20 cellular contexts compared by ENCODE assay signal in the genomic region with DNA sequence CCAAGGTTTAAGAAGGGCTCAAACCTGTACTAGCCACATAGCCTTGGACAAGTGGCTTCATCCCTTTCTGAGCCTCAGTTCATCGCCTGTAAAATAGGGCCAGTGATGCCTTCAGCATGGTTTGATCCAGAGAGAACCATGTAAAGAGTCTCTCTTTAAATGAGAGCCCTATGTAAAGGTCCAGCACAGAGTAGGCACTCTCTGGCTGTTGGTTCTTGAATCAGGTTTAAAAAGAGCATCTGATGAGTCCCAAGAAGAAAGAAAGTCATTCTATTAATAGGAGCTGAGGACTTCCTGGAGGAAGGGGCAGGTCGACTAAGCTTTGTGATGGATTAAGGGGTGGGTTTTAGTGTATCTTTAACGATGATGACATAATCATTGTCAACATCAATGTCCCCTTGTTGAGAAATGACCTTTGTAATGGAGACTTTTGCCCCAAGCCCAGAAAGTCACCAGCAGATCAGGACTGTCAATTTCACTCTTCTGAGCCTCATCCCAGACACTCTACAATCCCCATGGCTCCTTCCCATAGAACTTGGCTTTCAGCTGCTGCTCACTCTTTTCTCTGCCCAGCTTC. TPM values are rescaled to one million over a fixed set of nuclear protein-coding genes. Genes with fewer than 3 reads are reported as not detected.
DNase-seq lines count a peak whose midpoint lies in the region; ATAC-seq, FAIRE-seq and TF ChIP-seq lines count a peak whose summit lies in the region.
"Had no signal": no experiment of that assay in that cellular context is flagged by ENCODE, and none has a peak within 500 bp of the region (broad histone marks: within the 10 kb centered on the region; RNA-seq: fewer than 3 reads in every experiment).

No MANE protein-coding gene starts in this region.

- no peak overlapping the region for H3K27ac Mint-ChIP-seq in endodermal cell
- H3K27ac Mint-ChIP-seq in activated CD8-positive, alpha-beta T cell treated with anti-CD3 and anti-CD28 coated beads, Interleukin-2, amount 10 ng/mL, durations not matched to agents 7 days and 5 days: no peak overlapping the region
- H3K27ac Mint-ChIP-seq: B cell; CD4-positive, alpha-beta memory T cell had no signal

- H3K9ac ChIP-seq in endodermal cell (ENCODE audit: extremely low read depth, low read length, poor library complexity, severe bottlenecking): no peak overlapping the region
- no peak overlapping the region for H3K9ac ChIP-seq in subcutaneous abdominal adipose tissue (ENCODE audit: low read length in 5 of 5)

- H3K27me3 ChIP-seq in endodermal cell (ENCODE audit: control insufficient read depth, insufficient read depth, low read length, poor library complexity, severe bottlenecking) (no peaks in the 10 kb centered on the region), right lobe of liver (no peaks in the 10 kb centered on the region), subcutaneous abdominal adipose tissue (ENCODE audit: control insufficient read depth in 5 of 5, insufficient read depth in 4 of 5, low read length in 5 of 5) (peaks cover 0 to 4% (median 0%) of the 10 kb centered on the region in 5 donors)

- H3K27ac ChIP-seq in endodermal cell (ENCODE audit: low read depth, low read length) (no peak overlapping the region), right lobe of liver (no peak overlapping the region), subcutaneous abdominal adipose tissue (ENCODE audit: low read depth, low read length) (peak overlapping the region; percentile 13)

- H3K9me3 Mint-ChIP-seq in endodermal cell: peaks cover 2% of the 10 kb centered on the region
- H3K9me3 Mint-ChIP-seq in activated CD8-positive, alpha-beta T cell treated with anti-CD3 and anti-CD28 coated beads, Interleukin-2, amount 10 ng/mL, durations not matched to agents 7 days and 5 days (ENCODE audit: insufficient read depth): no peaks in the 10 kb centered on the region
- H3K9me3 Mint-ChIP-seq: CD4-positive, alpha-beta memory T cell had no signal

- no peaks in the 10 kb centered on the region for H3K4me1 ChIP-seq in endodermal cell (ENCODE audit: control insufficient read depth, insufficient read depth, low read length)
- H3K4me1 ChIP-seq in right lobe of liver: peaks cover 0 to 31% (median 5%) of the 10 kb centered on the region in 4 donors
- H3K4me1 ChIP-seq in subcutaneous abdominal adipose tissue (ENCODE audit: control insufficient read depth in 5 of 5, insufficient read depth in 5 of 5, low read length in 5 of 5): peaks cover 0 to 49% (median 31%) of the 10 kb centered on the region in 5 donors

- peaks cover 28% of the 10 kb centered on the region for H3K27me3 Mint-ChIP-seq in endodermal cell (ENCODE audit: insufficient read depth)
- H3K27me3 Mint-ChIP-seq in activated CD8-positive, alpha-beta T cell treated with anti-CD3 and anti-CD28 coated beads, Interleukin-2, amount 10 ng/mL, durations not matched to agents 7 days and 5 days (ENCODE audit: low read depth): peaks cover 12% of the 10 kb centered on the region

- DNase-seq in HuH-7 (ENCODE audit: low spot score) (peak; percentile 40), endodermal cell (peak; percentile 17), right lobe of liver (no peak), RKO (ENCODE audit: low spot score) (no peak), AG08395 (ENCODE audit: low spot score) (no peak), H54 (ENCODE audit: insufficient read length, low spot score) (no peak)
- DNase-seq in activated CD8-positive, alpha-beta T cell treated with anti-CD3 and anti-CD28 coated beads, Interleukin-2, amount 10 ng/mL, durations not matched to agents 7 days and 5 days: no peak
- DNase-seq: Caco-2; CD4-positive, alpha-beta memory T cell; DMS153; DND-41; GOT3; H7; HCEC 1CT had no signal

- POLR2A ChIA-PET in activated CD8-positive, alpha-beta T cell treated with anti-CD3 and anti-CD28 coated beads, Interleukin-2, amount 10 ng/mL, durations not matched to agents 7 days and 5 days (lab: Charles Lee): no interaction called here

- H3K36me3 ChIP-seq in endodermal cell (ENCODE audit: control insufficient read depth, insufficient read depth, low read length): no peaks in the 10 kb centered on the region
- H3K36me3 ChIP-seq in right lobe of liver: no peaks in the 10 kb centered on the region
- H3K36me3 ChIP-seq in subcutaneous abdominal adipose tissue (ENCODE audit: control insufficient read depth in 5 of 5, insufficient read depth in 5 of 5, low read length in 5 of 5): no peaks in the 10 kb centered on the region

- H3K9me3 ChIP-seq in endodermal cell (ENCODE audit: control insufficient read depth, low read length) (no peaks in the 10 kb centered on the region), right lobe of liver (no peaks in the 10 kb centered on the region), subcutaneous abdominal adipose tissue (ENCODE audit: control insufficient read depth in 5 of 5, low read length in 5 of 5) (no peaks in the 10 kb centered on the region)
- H3K9me3 ChIP-seq: Caco-2 had no signal

- H3K4me3 Mint-ChIP-seq in endodermal cell: no peak overlapping the region
- no peak overlapping the region for H3K4me3 Mint-ChIP-seq in activated CD8-positive, alpha-beta T cell treated with anti-CD3 and anti-CD28 coated beads, Interleukin-2, amount 10 ng/mL, durations not matched to agents 7 days and 5 days
- H3K4me3 Mint-ChIP-seq: B cell; CD4-positive, alpha-beta memory T cell had no signal

- no peak for TF ChIP-seq CTCF in endodermal cell (conservative IDR thresholded peaks at IDR 0.05)
- TF ChIP-seq CTCF in right lobe of liver (IDR thresholded peaks at IDR 0.05): no peak

- no peak for FAIRE-seq in H54 (lab: Jason Lieb, UNC)
- FAIRE-seq: G401.6, GM12892 had no signal

- no peaks in the 10 kb centered on the region for H3K4me1 Mint-ChIP-seq in endodermal cell
- H3K4me1 Mint-ChIP-seq in activated CD8-positive, alpha-beta T cell treated with anti-CD3 and anti-CD28 coated beads, Interleukin-2, amount 10 ng/mL, durations not matched to agents 7 days and 5 days (ENCODE audit: low read depth): no peaks in the 10 kb centered on the region
- H3K4me1 Mint-ChIP-seq: CD4-positive, alpha-beta memory T cell had no signal

- 88 to 95% methylated on average over 2 to 3 of the region's 3 CpGs for WGBS in endodermal cell (ENCODE audit: insufficient coverage in 1 of 2, insufficient read length in 1 of 2), 2 experiments
- 39% methylated on average over 3 of the region's 3 CpGs for WGBS in right lobe of liver (ENCODE audit: insufficient coverage, low coverage, low lambda C conversion rate, missing lambda C conversion rate)

- CTCF ChIA-PET in activated CD8-positive, alpha-beta T cell treated with anti-CD3 and anti-CD28 coated beads, Interleukin-2, amount 10 ng/mL, durations not matched to agents 7 days and 5 days (lab: Charles Lee): interaction anchor here (1.3 to 1.8 kb wide), 2 partner anchors 10 to 15 kb away, joined by 3 to 6 read pairs; no protein-coding TSS in a partner anchor

- no peak for TF ChIP-seq POLR2A in right lobe of liver (IDR thresholded peaks at IDR 0.05)
- no peak for TF ChIP-seq POLR2A in H54 (IDR thresholded peaks at IDR 0.05; ENCODE audit: low read depth, low read length)

- intact Hi-C loops in right lobe of liver (cut with DNase I): no loop called here

- peak in 3 of 4 donors; percentile 8 to 26 (median 15) for ATAC-seq in right lobe of liver
- ATAC-seq in activated CD8-positive, alpha-beta T cell treated with anti-CD3 and anti-CD28 coated beads, Interleukin-2, amount 10 ng/mL, durations not matched to agents 7 days and 5 days: no peak

- no peak overlapping the region for H3K4me3 ChIP-seq in endodermal cell (ENCODE audit: low read length)
- no peak overlapping the region for H3K4me3 ChIP-seq in right lobe of liver
- H3K4me3 ChIP-seq in subcutaneous abdominal adipose tissue (ENCODE audit: low read depth in 1 of 5, low read length in 5 of 5): no peak overlapping the region

- H3K36me3 Mint-ChIP-seq in endodermal cell (ENCODE audit: low read depth): no peaks in the 10 kb centered on the region
- H3K36me3 Mint-ChIP-seq in activated CD8-positive, alpha-beta T cell treated with anti-CD3 and anti-CD28 coated beads, Interleukin-2, amount 10 ng/mL, durations not matched to agents 7 days and 5 days (ENCODE audit: low read depth): no peaks in the 10 kb centered on the region
- H3K36me3 Mint-ChIP-seq: CD4-positive, alpha-beta memory T cell had no signal

RNA-seq across cellular contexts. Expression of a gene that starts 4.0 kb away (rescaled TPM):
- 1 to 10 TPM in 1 of 2 donors, under 1 TPM in 1; 0.95 to 1.9 TPM for total RNA-seq in endodermal cell
- polyA plus RNA-seq in endodermal cell (2013, experiment 1 of 2): not detected
- not detected for polyA plus RNA-seq in endodermal cell (2013, experiment 2 of 2)
- 10 to 100 TPM; 16.1 to 25.0 (median 19.8) TPM for total RNA-seq in right lobe of liver
- total RNA-seq in activated CD8-positive, alpha-beta T cell treated with anti-CD3 and anti-CD28 coated beads, Interleukin-2, amount 10 ng/mL, durations not matched to agents 7 days and 5 days: 1 to 10 TPM; 1.3 to 1.7 TPM
- total RNA-seq: A172, A673, H7 had no signal

Comparison
In these comparisons a context has a peak if more than half of its experiments do, and no peak if none do; other contexts are left out.
1. DNase-seq: peak in HuH-7 (single experiment) and endodermal cell (single experiment); none in right lobe of liver (0 of 3), RKO (single experiment), AG08395 (single experiment), activated CD8-positive, alpha-beta T cell treated with anti-CD3 and anti-CD28 coated beads, Interleukin-2, amount 10 ng/mL, durations not matched to agents 7 days and 5 days (single experiment) and H54 (single experiment).
2. RNA of a gene that starts 4.0 kb away (total RNA-seq): 16.1 to 25.0 TPM in right lobe of liver; 0.95 to 1.9 TPM in endodermal cell and 1.3 to 1.7 TPM in activated CD8-positive, alpha-beta T cell treated with anti-CD3 and anti-CD28 coated beads, Interleukin-2, amount 10 ng/mL, durations not matched to agents 7 days and 5 days; every median in the first group is over 4 times any median in the second.